In genomic region chr16:57041182-57042156, GRCh38 we compare ENCODE assay signal across 8 cellular contexts. TPM values are rescaled to one million over a fixed set of nuclear protein-coding genes. Genes with fewer than 3 reads are reported as not detected.
A peak's percentile ranks its signal among the peaks of the same experiment; 100 is the strongest.
DNase-seq lines count a peak whose midpoint lies in the region; ATAC-seq and TF ChIP-seq lines count a peak whose summit lies in the region.

No MANE protein-coding gene starts in this region.

- no peaks in the 10 kb centered on the region for H3K27me3 ChIP-seq in osteoblast (ENCODE audit: insufficient read depth, low read length)

- no peak overlapping the region for H3K4me3 ChIP-seq in osteoblast (ENCODE audit: insufficient read depth, low read length)
- H3K4me3 ChIP-seq in foreskin fibroblast (ENCODE audit: low read depth in 1 of 2, low read length in 2 of 2): no peak overlapping the region

- no peaks in the 10 kb centered on the region for H3K9me3 ChIP-seq in osteoblast (ENCODE audit: low read depth, low read length)

- H3K4me1 ChIP-seq in osteoblast (ENCODE audit: insufficient read depth, low read length): peaks cover 25% of the 10 kb centered on the region

- peaks cover 50% of the 10 kb centered on the region for H3K36me3 ChIP-seq in osteoblast (ENCODE audit: insufficient read depth, low read length)

- DNase-seq in activated CD8-positive, alpha-beta memory T cell treated with anti-CD3 and anti-CD28 coated beads, Interleukin-2, amount 50 U/mL, for 48 hours: peak; percentile 88
- peak; percentile 42 for DNase-seq in osteoblast (ENCODE audit: insufficient read length, low spot score, missing footprints)
- DNase-seq in foreskin fibroblast: no peak
- DNase-seq in NCI-H748 (lab: John Stamatoyannopoulos, UW; ENCODE audit: unreplicated experiment): no peak
- DNase-seq in AG20443 (ENCODE audit: low spot score): no peak
- no peak for DNase-seq in ureter (ENCODE audit: low spot score)

- H4K20me1 ChIP-seq in osteoblast (ENCODE audit: insufficient read depth, low read length): no peaks in the 10 kb centered on the region

- ATAC-seq in GM19395 (IDR thresholded peaks at IDR 0.05; ENCODE audit: unreplicated experiment): peak; percentile 25
- peak; percentile 32 for ATAC-seq in HG03354 (IDR thresholded peaks at IDR 0.05; ENCODE audit: poor library complexity, severe bottlenecking, unreplicated experiment)

- H3K79me2 ChIP-seq in osteoblast (ENCODE audit: insufficient read depth, low read length): no peaks in the 10 kb centered on the region

- no peak overlapping the region for H3K27ac ChIP-seq in osteoblast (ENCODE audit: low read depth, low read length)

- H3K4me2 ChIP-seq in osteoblast (ENCODE audit: insufficient read depth, low read length): no peak overlapping the region

- TF ChIP-seq CTCF in osteoblast (IDR thresholded peaks at IDR 0.05; ENCODE audit: extremely low read depth, low read depth, low read length) (no peak), foreskin fibroblast (IDR thresholded peaks at IDR 0.05; ENCODE audit: low read depth, low read length) (no peak)

- H2AFZ ChIP-seq in osteoblast (ENCODE audit: low read length): no peak overlapping the region

RNA-seq across cellular contexts. Expression of gene CPNE2, which starts 50.9 kb away (rescaled TPM):
- 11.6 and 15.3 TPM in 2 replicates for total RNA-seq in osteoblast
- total RNA-seq in ureter: 19.8 TPM

RNA-seq across cellular contexts. Expression of gene NLRC5, which starts 52.1 kb away (rescaled TPM):
- total RNA-seq in osteoblast: 52.1 and 57.2 TPM in 2 replicates
- total RNA-seq in ureter: 50.1 TPM

Comparison
In these comparisons a context has a peak if more than half of its experiments do, and no peak if none do; other contexts are left out.
1. DNase-seq: peak in activated CD8-positive, alpha-beta memory T cell treated with anti-CD3 and anti-CD28 coated beads, Interleukin-2, amount 50 U/mL, for 48 hours (single experiment) and osteoblast (single experiment); none in foreskin fibroblast (0 of 2), NCI-H748 (single experiment), AG20443 (single experiment) and ureter (single experiment).